In the genomic region with DNA sequence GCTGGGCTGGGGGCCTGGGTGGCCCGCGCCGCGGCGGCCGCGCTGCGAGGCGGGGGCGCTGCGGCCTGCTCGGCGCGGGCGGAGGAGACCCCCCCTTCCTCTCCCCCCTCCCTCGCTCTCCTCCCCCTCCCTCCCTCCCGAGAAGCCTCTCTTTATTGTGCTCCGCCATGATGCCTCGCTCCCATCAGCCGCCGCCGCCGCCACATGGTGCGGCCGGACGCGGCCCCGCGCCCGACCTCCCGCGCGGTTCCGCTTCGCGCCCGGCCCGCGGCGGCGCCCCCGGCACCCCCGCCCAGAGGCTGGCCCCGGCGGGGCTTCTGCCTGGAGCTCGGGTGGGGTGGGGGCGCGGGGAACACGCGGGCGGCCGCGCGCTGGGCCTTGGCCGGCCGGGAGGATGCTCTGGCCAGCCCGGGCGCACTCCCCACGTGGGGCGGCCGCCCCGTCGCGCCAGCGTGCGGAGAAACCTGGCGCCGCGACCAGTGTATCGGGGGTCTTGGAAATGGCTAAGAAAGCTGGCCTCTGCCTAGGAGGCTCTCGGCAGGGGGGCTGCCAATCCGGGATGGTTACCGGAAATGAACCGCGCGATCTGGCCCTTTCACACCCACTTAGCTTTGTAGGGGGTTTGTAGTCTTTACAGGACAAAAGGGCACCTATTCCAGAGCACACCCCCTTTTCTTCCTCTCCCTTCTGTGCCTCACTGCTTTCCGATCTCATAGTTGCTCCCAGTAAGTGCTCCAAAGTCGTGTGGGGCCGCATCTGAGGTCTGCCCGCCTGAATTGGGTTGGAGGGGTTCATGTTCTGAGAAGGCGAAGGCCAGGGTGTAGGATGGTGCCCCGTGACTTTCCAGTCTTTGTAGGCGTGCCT, we compare ENCODE assay signal across 8 cellular contexts. TPM values are rescaled to one million over a fixed set of nuclear protein-coding genes. Genes with fewer than 3 reads are reported as not detected.
DNase-seq lines count a peak whose midpoint lies in the region; ATAC-seq, FAIRE-seq and TF ChIP-seq lines count a peak whose summit lies in the region.

No MANE protein-coding gene starts in this region.

- H3K9me3 ChIP-seq in IMR-90 (ENCODE audit: control insufficient read depth, insufficient read depth, low read length) (no peaks in the 10 kb centered on the region), WERI-Rb-1 (ENCODE audit: severe bottlenecking) (no peaks in the 10 kb centered on the region), HepG2 (ENCODE audit: low read length) (no peaks in the 10 kb centered on the region)

- no peak overlapping the region for H2BK15ac ChIP-seq in IMR-90 (ENCODE audit: low read depth, low read length)

- DNase-seq in GM12864 (ENCODE audit: low read depth): no peak
- DNase-seq in IMR-90: peak; percentile 37
- peak; percentile 56 for DNase-seq in WERI-Rb-1
- DNase-seq in cerebellum (ENCODE audit: low spot score): peak; percentile 79
- no peak for DNase-seq in HepG2 (ENCODE audit: low spot score)
- peak; percentile 52 for DNase-seq in stimulated activated CD4-positive, alpha-beta T cell treated with anti-CD3 and anti-CD28 coated beads, Interleukin-4, amount 100 ng/mL, for 24 hours

- peak overlapping the region; percentile 18 for H4K5ac ChIP-seq in IMR-90 (ENCODE audit: low read depth, low read length)

- no peak overlapping the region for H2BK20ac ChIP-seq in IMR-90 (ENCODE audit: low read depth, low read length)

- intact Hi-C loops in IMR-90 (cut with micrococcal nuclease): loop anchor here (1.0 to 10.0 kb wide), 3 partner anchors 33 to 115 kb away; a partner anchor contains a TSS
- intact Hi-C loops in HepG2 (cut with micrococcal nuclease; ENCODE audit: unreplicated experiment): loop anchor here (5.0 kb wide), 1 partner anchor 53 kb away; no protein-coding TSS in a partner anchor

- POLR2A ChIA-PET in IMR-90 (lab: Charles Lee; ENCODE audit: unreplicated experiment) (interaction anchor here (0.6 kb wide), 1 partner anchor 182 kb away, joined by 19 read pairs; no protein-coding TSS in a partner anchor), HepG2 (lab: Yijun Ruan, JAX) (interaction anchor here (0.8 to 1.3 kb wide), 3 partner anchors 33 to 140 kb away, joined by 4 to 6 read pairs (median 5); a partner anchor contains a TSS)

- H3K23ac ChIP-seq in IMR-90 (ENCODE audit: low read depth, low read length): peak overlapping the region; percentile 88

- peak overlapping the region; percentile 97 for H3K14ac ChIP-seq in IMR-90 (replicated peaks; ENCODE audit: low read depth, low read length)

- peak overlapping the region; percentile 67 for H2AFZ ChIP-seq in IMR-90 (replicated peaks; ENCODE audit: low read length, poor library complexity)
- no peak overlapping the region for H2AFZ ChIP-seq in HepG2 (ENCODE audit: low read length)

- in situ Hi-C loops in IMR-90 (cut with MboI; ENCODE audit: low sequenced_read_pairs) (no loop called here), HepG2 (cut with HindIII; ENCODE audit: extremely low pct_ligation_motif_present, low pct_unique_long_range_greater_than_20kb) (no loop called here)

- H3K56ac ChIP-seq in IMR-90 (ENCODE audit: extremely low read depth, insufficient read depth, low read length): peak overlapping the region; percentile 89

- CTCF ChIA-PET in IMR-90 (lab: Yijun Ruan, JAX) (interaction anchor here (0.8 kb wide), 1 partner anchor 12 kb away, joined by 3 read pairs; a partner anchor contains a TSS), HepG2 (lab: Yijun Ruan, JAX; ENCODE audit: low intra/inter-chr PET ratio, low total read pairs) (no interaction called here)

- TF ChIP-seq RAD21 in IMR-90 (IDR thresholded peaks at IDR 0.05; ENCODE audit: low read length) (no peak), HepG2 (CRISPR knock-in tag; IDR thresholded peaks at IDR 0.05) (no peak)

- no peak for TF ChIP-seq POLR2A in IMR-90 (IDR thresholded peaks at IDR 0.05; ENCODE audit: low read depth, low read length)
- no peak for TF ChIP-seq POLR2A in HepG2 (IDR thresholded peaks at IDR 0.05; ENCODE audit: insufficient read depth in 1 of 2, low read depth in 2 of 2, low read length in 2 of 2)

- dilution Hi-C loops in IMR-90 (cut with HindIII; ENCODE audit: low sequenced_read_pairs, unreplicated experiment): no loop called here

- peak overlapping the region; percentile 97 for H2AK9ac ChIP-seq in IMR-90 (replicated peaks; ENCODE audit: low read depth, low read length, poor library complexity)

- peak overlapping the region; percentile 89 for H3K4ac ChIP-seq in IMR-90 (ENCODE audit: low read depth, low read length)

- H3K79me2 ChIP-seq in HepG2 (ENCODE audit: insufficient read depth, low read length): peaks cover 41% of the 10 kb centered on the region

- H3K27me3 ChIP-seq in IMR-90 (ENCODE audit: control insufficient read depth, insufficient read depth, low read length): no peaks in the 10 kb centered on the region
- H3K27me3 ChIP-seq in WERI-Rb-1 (ENCODE audit: insufficient read depth, low read depth, severe bottlenecking): no peaks in the 10 kb centered on the region
- no peaks in the 10 kb centered on the region for H3K27me3 ChIP-seq in HepG2 (ENCODE audit: control insufficient read depth in 1 of 2, insufficient read depth in 2 of 2, low read length in 2 of 2)

- H3K9me1 ChIP-seq in IMR-90 (ENCODE audit: insufficient read depth, low read length): peaks cover 20% of the 10 kb centered on the region

- no peak overlapping the region for H3K18ac ChIP-seq in IMR-90 (ENCODE audit: low read depth, low read length)

- peak overlapping the region; percentile 27 to 58; a peak in 1 of 4 replicates for H4K8ac ChIP-seq in IMR-90 (ENCODE audit: low read depth in 2 of 2, low read length in 2 of 2)

- WGBS in IMR-90 (ENCODE audit: extremely low coverage in 2 of 2, insufficient read length in 1 of 2), 2 experiments: 0% methylated on average over 15 of the region's 83 CpGs; no CpG with 5 or more reads in 1 of the 2 experiments
- WGBS in HepG2 (ENCODE audit: low lambda C conversion rate): under 1% methylated on average over 19 of the region's 83 CpGs

- H4K91ac ChIP-seq in IMR-90 (ENCODE audit: insufficient read depth, low read depth, low read length): peak overlapping the region; percentile 55; the same call in 1 of the 2 replicates

- H3K79me1 ChIP-seq in IMR-90 (ENCODE audit: low read depth in 1 of 2, low read length in 2 of 2): peaks cover 20 to 54% of the 10 kb centered on the region in 2 experiments

- H4K20me1 ChIP-seq in IMR-90 (ENCODE audit: insufficient read depth, low read length): peaks cover 25% of the 10 kb centered on the region
- H4K20me1 ChIP-seq in HepG2 (ENCODE audit: insufficient read depth, low read length): peaks cover 19% of the 10 kb centered on the region

- BruUV-seq in IMR-90 (replicated peaks; lab: Mats Ljungman, UMichigan): no TSS peak
- no TSS peak for BruUV-seq in HepG2 (replicated peaks; lab: Mats Ljungman, UMichigan)

- peak overlapping the region; percentile 90 for H3K9ac ChIP-seq in IMR-90 (ENCODE audit: low read depth, low read length)
- peak overlapping the region; percentile 83 for H3K9ac ChIP-seq in HepG2 (ENCODE audit: insufficient read depth, low read depth, low read length)

- peak overlapping the region; percentile 94 for H3K4me2 ChIP-seq in IMR-90 (ENCODE audit: low read depth, low read length)
- peak overlapping the region; percentile 74 for H3K4me2 ChIP-seq in HepG2 (ENCODE audit: low read depth, low read length)

- no peak for FAIRE-seq in HepG2 (lab: Jason Lieb, UNC)

- TF ChIP-seq EP300 in HepG2 (IDR thresholded peaks at IDR 0.05; ENCODE audit: low read depth in 2 of 2, low read length in 2 of 2) (no peak), HepG2 (CRISPR knock-in tag; IDR thresholded peaks at IDR 0.05; ENCODE audit: borderline replicate concordance) (no peak)

- H3K4me3 ChIP-seq in GM12864 (ENCODE audit: low read depth, low read length): peak overlapping the region; percentile 99
- H3K4me3 ChIP-seq in IMR-90 (ENCODE audit: insufficient read depth, low read depth, low read length): peak overlapping the region; percentile 99
- peak overlapping the region; percentile 76 for H3K4me3 ChIP-seq in WERI-Rb-1 (ENCODE audit: low read depth, low read length)
- H3K4me3 ChIP-seq in HepG2 (replicated peaks in 1 of 3; ENCODE audit: insufficient read depth in 1 of 3, low read depth in 2 of 3, low read length in 3 of 3): peak overlapping the region; percentile 71 to 81 (median 77)

- H2BK120ac ChIP-seq in IMR-90 (ENCODE audit: low read depth, low read length): peak overlapping the region; percentile 28; the same call in 1 of the 2 replicates

- H3K36me3 ChIP-seq in IMR-90 (ENCODE audit: control insufficient read depth, insufficient read depth, low read length) (peaks cover 17% of the 10 kb centered on the region), WERI-Rb-1 (peaks cover 48% of the 10 kb centered on the region), HepG2 (replicated peaks in 1 of 2; ENCODE audit: control insufficient read depth in 1 of 2, insufficient read depth in 2 of 2, low read length in 2 of 2) (peaks cover 6 to 32% of the 10 kb centered on the region in 2 experiments; a peak in 4 of 5 replicates)

- peak overlapping the region; percentile 59 for H2AK5ac ChIP-seq in IMR-90 (ENCODE audit: low read depth, low read length)

- TF ChIP-seq CTCF in GM12864 (IDR thresholded peaks at IDR 0.05; ENCODE audit: low read depth, low read length, missing control alignments) (no peak), IMR-90 (conservative IDR thresholded peaks at IDR 0.05; ENCODE audit: low read depth, low read length) (no peak), WERI-Rb-1 (IDR thresholded peaks at IDR 0.05; ENCODE audit: low read depth, low read length) (no peak), HepG2 (CRISPR knock-in tag; IDR thresholded peaks at IDR 0.05) (no peak)

- peak overlapping the region; percentile 64 for H2BK5ac ChIP-seq in IMR-90 (ENCODE audit: low read depth, low read length, poor library complexity, severe bottlenecking)

- peak; percentile 21 for ATAC-seq in IMR-90 (ENCODE audit: low read depth)
- ATAC-seq in HepG2: no peak
- ATAC-seq in GM18511 (IDR thresholded peaks at IDR 0.05; ENCODE audit: unreplicated experiment): no peak
- no peak for ATAC-seq in HG02884 (IDR thresholded peaks at IDR 0.05; ENCODE audit: unreplicated experiment)

- H3K4me1 ChIP-seq in IMR-90 (ENCODE audit: control insufficient read depth, insufficient read depth, low read length): peaks cover 10% of the 10 kb centered on the region
- peaks cover 54% of the 10 kb centered on the region for H3K4me1 ChIP-seq in HepG2 (ENCODE audit: insufficient read depth, low read length)

- peak overlapping the region; percentile 82 for H3K27ac ChIP-seq in IMR-90 (ENCODE audit: insufficient read depth, low read length)
- peak overlapping the region; percentile 85 for H3K27ac ChIP-seq in WERI-Rb-1
- H3K27ac ChIP-seq in HepG2 (ENCODE audit: extremely low read length, insufficient read depth, low read length): peak overlapping the region; percentile 61

RNA-seq across cellular contexts. Expression of a gene that starts 1.0 kb away (rescaled TPM):
- total RNA-seq in IMR-90 (2012; rRNA removed) (182 and 587 TPM in 2 replicates), cerebellum (254 TPM), HepG2 (2016; rRNA removed; fragmentation: Illumina TruSeq; extraction: Trizol) (611 and 724 TPM in 2 replicates)
- polyA plus RNA-seq in IMR-90 (2012; rRNA removed) (80.2 and 104 TPM in 2 replicates), HepG2 (2011; rRNA removed) (72.8 and 94.2 TPM in 2 replicates)
- 13.7 and 17.9 TPM in 2 replicates for polyA plus RNA-seq in IMR-90 (2012; cell fraction: cytosol; rRNA removed)
- 21.2 and 52.6 TPM in 2 replicates for polyA plus RNA-seq in IMR-90 (2012; cell fraction: nucleus; rRNA removed; ENCODE audit: low replicate concordance)
- total RNA-seq in HepG2 (2016; cell fraction: cytosol; rRNA removed; fragmentation: Illumina TruSeq; extraction: Trizol; ENCODE audit: low read depth): 134 and 142 TPM in 2 replicates
- 623 and 704 TPM in 2 replicates for total RNA-seq in HepG2 (2016; cell fraction: insoluble cytoplasmic fraction; rRNA removed; fragmentation: Illumina TruSeq; extraction: Trizol)
- total RNA-seq in HepG2 (2016; cell fraction: membrane; rRNA removed; fragmentation: Illumina TruSeq; extraction: Trizol): 360 and 385 TPM in 2 replicates
- total RNA-seq in HepG2 (2016; cell fraction: nucleus; rRNA removed; fragmentation: Illumina TruSeq; extraction: Trizol): 226 and 251 TPM in 2 replicates
- 44.1 and 56.3 TPM in 2 replicates for polyA plus RNA-seq in HepG2 (2011; cell fraction: cytosol; rRNA removed)
- 48.5 and 49.6 TPM in 2 replicates for polyA plus RNA-seq in HepG2 (2011; cell fraction: nucleus; rRNA removed)
- 275 and 331 TPM in 2 replicates for polyA plus RNA-seq in HepG2 (2012)
- polyA plus RNA-seq in HepG2 (2016; cell fraction: cytosol; fragmentation: Illumina TruSeq; extraction: Trizol; ENCODE audit: low read depth): 120 and 147 TPM in 2 replicates
- 668 and 723 TPM in 2 replicates for polyA plus RNA-seq in HepG2 (2016; cell fraction: insoluble cytoplasmic fraction; fragmentation: Illumina TruSeq; extraction: Trizol; ENCODE audit: low read depth)
- 247 and 252 TPM in 2 replicates for polyA plus RNA-seq in HepG2 (2016; cell fraction: membrane; fragmentation: Illumina TruSeq; extraction: Trizol; ENCODE audit: low read depth)
- 360 TPM in 2 replicates for polyA plus RNA-seq in HepG2 (2016; cell fraction: nucleus; fragmentation: Illumina TruSeq; extraction: Trizol; ENCODE audit: insufficient read depth, low read depth)
- polyA minus RNA-seq in HepG2 (2011; rRNA and poly(A)+ RNA removed; ENCODE audit: low replicate concordance): 44.1 and 254 TPM in 2 replicates
- polyA minus RNA-seq in HepG2 (2011; cell fraction: cytosol; rRNA and poly(A)+ RNA removed): 141 and 156 TPM in 2 replicates
- 82.4 and 87.9 TPM in 2 replicates for polyA minus RNA-seq in HepG2 (2011; cell fraction: nucleus; rRNA and poly(A)+ RNA removed)

RNA-seq across cellular contexts. Expression of a gene that starts 12.3 kb away (rescaled TPM):
- total RNA-seq in IMR-90 (2012; rRNA removed): 1.6 and 1.7 TPM in 2 replicates
- polyA plus RNA-seq in IMR-90 (2012; rRNA removed): 3.8 and 5.7 TPM in 2 replicates
- polyA plus RNA-seq in IMR-90 (2012; cell fraction: cytosol; rRNA removed): 3.5 and 3.6 TPM in 2 replicates
- polyA plus RNA-seq in IMR-90 (2012; cell fraction: nucleus; rRNA removed; ENCODE audit: low replicate concordance): 18.8 and 32.4 TPM in 2 replicates
- total RNA-seq in cerebellum: 4.2 TPM
- total RNA-seq in HepG2 (2016; rRNA removed; fragmentation: Illumina TruSeq; extraction: Trizol): 8.3 and 13.2 TPM in 2 replicates
- total RNA-seq in HepG2 (2016; cell fraction: cytosol; rRNA removed; fragmentation: Illumina TruSeq; extraction: Trizol; ENCODE audit: low read depth): 3.5 and 3.9 TPM in 2 replicates
- total RNA-seq in HepG2 (2016; cell fraction: insoluble cytoplasmic fraction; rRNA removed; fragmentation: Illumina TruSeq; extraction: Trizol): 7.5 and 13.4 TPM in 2 replicates
- total RNA-seq in HepG2 (2016; cell fraction: membrane; rRNA removed; fragmentation: Illumina TruSeq; extraction: Trizol): 7.9 and 8.7 TPM in 2 replicates
- total RNA-seq in HepG2 (2016; cell fraction: nucleus; rRNA removed; fragmentation: Illumina TruSeq; extraction: Trizol): 9.4 and 10.2 TPM in 2 replicates
- 9.2 and 10.5 TPM in 2 replicates for polyA plus RNA-seq in HepG2 (2011; rRNA removed)
- polyA plus RNA-seq in HepG2 (2011; cell fraction: cytosol; rRNA removed): 7.2 and 10.2 TPM in 2 replicates
- 27.1 and 49.1 TPM in 2 replicates for polyA plus RNA-seq in HepG2 (2011; cell fraction: nucleus; rRNA removed)
- polyA plus RNA-seq in HepG2 (2012): 5.4 and 6.9 TPM in 2 replicates
- 3.8 and 4.1 TPM in 2 replicates for polyA plus RNA-seq in HepG2 (2016; cell fraction: cytosol; fragmentation: Illumina TruSeq; extraction: Trizol; ENCODE audit: low read depth)
- polyA plus RNA-seq in HepG2 (2016; cell fraction: insoluble cytoplasmic fraction; fragmentation: Illumina TruSeq; extraction: Trizol; ENCODE audit: low read depth): 13.4 and 15.9 TPM in 2 replicates
- 6.4 and 7.7 TPM in 2 replicates for polyA plus RNA-seq in HepG2 (2016; cell fraction: membrane; fragmentation: Illumina TruSeq; extraction: Trizol; ENCODE audit: low read depth)
- polyA plus RNA-seq in HepG2 (2016; cell fraction: nucleus; fragmentation: Illumina TruSeq; extraction: Trizol; ENCODE audit: insufficient read depth, low read depth): 38.0 and 40.4 TPM in 2 replicates
- polyA minus RNA-seq in HepG2 (2011; rRNA and poly(A)+ RNA removed; ENCODE audit: low replicate concordance): 23.6 and 48.2 TPM in 2 replicates
- polyA minus RNA-seq in HepG2 (2011; cell fraction: cytosol; rRNA and poly(A)+ RNA removed): 6.9 and 13.8 TPM in 2 replicates
- 4.0 and 6.2 TPM in 2 replicates for polyA minus RNA-seq in HepG2 (2011; cell fraction: nucleus; rRNA and poly(A)+ RNA removed)

RNA-seq across cellular contexts. Expression of a gene that starts 33.4 kb away (rescaled TPM):
- total RNA-seq in IMR-90 (2012; rRNA removed) (36.1 and 37.1 TPM in 2 replicates), cerebellum (33.4 TPM), HepG2 (2016; rRNA removed; fragmentation: Illumina TruSeq; extraction: Trizol) (31.1 and 40.2 TPM in 2 replicates)
- polyA plus RNA-seq in IMR-90 (2012; rRNA removed) (33.7 and 42.9 TPM in 2 replicates), HepG2 (2011; rRNA removed) (12.5 and 13.7 TPM in 2 replicates)
- polyA plus RNA-seq in IMR-90 (2012; cell fraction: cytosol; rRNA removed): 27.9 and 40.6 TPM in 2 replicates
- polyA plus RNA-seq in IMR-90 (2012; cell fraction: nucleus; rRNA removed; ENCODE audit: low replicate concordance): 24.0 and 102 TPM in 2 replicates
- 35.7 and 35.9 TPM in 2 replicates for total RNA-seq in HepG2 (2016; cell fraction: cytosol; rRNA removed; fragmentation: Illumina TruSeq; extraction: Trizol; ENCODE audit: low read depth)
- 30.0 and 41.4 TPM in 2 replicates for total RNA-seq in HepG2 (2016; cell fraction: insoluble cytoplasmic fraction; rRNA removed; fragmentation: Illumina TruSeq; extraction: Trizol)
- total RNA-seq in HepG2 (2016; cell fraction: membrane; rRNA removed; fragmentation: Illumina TruSeq; extraction: Trizol): 44.4 and 48.2 TPM in 2 replicates
- 29.1 and 30.6 TPM in 2 replicates for total RNA-seq in HepG2 (2016; cell fraction: nucleus; rRNA removed; fragmentation: Illumina TruSeq; extraction: Trizol)
- 8.1 and 18.6 TPM in 2 replicates for polyA plus RNA-seq in HepG2 (2011; cell fraction: cytosol; rRNA removed)
- 38.0 and 51.4 TPM in 2 replicates for polyA plus RNA-seq in HepG2 (2011; cell fraction: nucleus; rRNA removed)
- polyA plus RNA-seq in HepG2 (2012): 3.2 and 5.6 TPM in 2 replicates
- 38.3 and 39.4 TPM in 2 replicates for polyA plus RNA-seq in HepG2 (2016; cell fraction: cytosol; fragmentation: Illumina TruSeq; extraction: Trizol; ENCODE audit: low read depth)
- polyA plus RNA-seq in HepG2 (2016; cell fraction: insoluble cytoplasmic fraction; fragmentation: Illumina TruSeq; extraction: Trizol; ENCODE audit: low read depth): 29.4 and 33.1 TPM in 2 replicates
- polyA plus RNA-seq in HepG2 (2016; cell fraction: membrane; fragmentation: Illumina TruSeq; extraction: Trizol; ENCODE audit: low read depth): 37.6 and 43.8 TPM in 2 replicates
- 49.9 and 51.2 TPM in 2 replicates for polyA plus RNA-seq in HepG2 (2016; cell fraction: nucleus; fragmentation: Illumina TruSeq; extraction: Trizol; ENCODE audit: insufficient read depth, low read depth)
- 21.4 and 223 TPM in 2 replicates for polyA minus RNA-seq in HepG2 (2011; rRNA and poly(A)+ RNA removed; ENCODE audit: low replicate concordance)
- 7.2 and 10.8 TPM in 2 replicates for polyA minus RNA-seq in HepG2 (2011; cell fraction: cytosol; rRNA and poly(A)+ RNA removed)
- polyA minus RNA-seq in HepG2 (2011; cell fraction: nucleus; rRNA and poly(A)+ RNA removed): 9.3 and 12.7 TPM in 2 replicates

RNA-seq across cellular contexts. Expression of a gene that starts 33.9 kb away (rescaled TPM):
- total RNA-seq in IMR-90 (2012; rRNA removed) (13.9 and 16.7 TPM in 2 replicates), cerebellum (1.7 TPM), HepG2 (2016; rRNA removed; fragmentation: Illumina TruSeq; extraction: Trizol) (18.3 and 28.0 TPM in 2 replicates)
- polyA plus RNA-seq in IMR-90 (2012; rRNA removed) (60.7 and 75.1 TPM in 2 replicates), HepG2 (2011; rRNA removed) (25.4 and 29.8 TPM in 2 replicates)
- polyA plus RNA-seq in IMR-90 (2012; cell fraction: cytosol; rRNA removed): 76.2 and 119 TPM in 2 replicates
- polyA plus RNA-seq in IMR-90 (2012; cell fraction: nucleus; rRNA removed; ENCODE audit: low replicate concordance): 11.3 and 58.5 TPM in 2 replicates
- 51.5 and 53.9 TPM in 2 replicates for total RNA-seq in HepG2 (2016; cell fraction: cytosol; rRNA removed; fragmentation: Illumina TruSeq; extraction: Trizol; ENCODE audit: low read depth)
- total RNA-seq in HepG2 (2016; cell fraction: insoluble cytoplasmic fraction; rRNA removed; fragmentation: Illumina TruSeq; extraction: Trizol): 16.7 and 27.4 TPM in 2 replicates
- total RNA-seq in HepG2 (2016; cell fraction: membrane; rRNA removed; fragmentation: Illumina TruSeq; extraction: Trizol): 51.9 and 59.6 TPM in 2 replicates
- 16.4 and 20.2 TPM in 2 replicates for total RNA-seq in HepG2 (2016; cell fraction: nucleus; rRNA removed; fragmentation: Illumina TruSeq; extraction: Trizol)
- polyA plus RNA-seq in HepG2 (2011; cell fraction: cytosol; rRNA removed): 15.9 and 40.6 TPM in 2 replicates
- polyA plus RNA-seq in HepG2 (2011; cell fraction: nucleus; rRNA removed): 29.4 and 31.6 TPM in 2 replicates
- 11.6 and 12.2 TPM in 2 replicates for polyA plus RNA-seq in HepG2 (2012)
- 84.8 and 87.3 TPM in 2 replicates for polyA plus RNA-seq in HepG2 (2016; cell fraction: cytosol; fragmentation: Illumina TruSeq; extraction: Trizol; ENCODE audit: low read depth)
- 22.5 and 29.9 TPM in 2 replicates for polyA plus RNA-seq in HepG2 (2016; cell fraction: insoluble cytoplasmic fraction; fragmentation: Illumina TruSeq; extraction: Trizol; ENCODE audit: low read depth)
- polyA plus RNA-seq in HepG2 (2016; cell fraction: membrane; fragmentation: Illumina TruSeq; extraction: Trizol; ENCODE audit: low read depth): 72.3 and 73.2 TPM in 2 replicates
- 36.7 and 39.0 TPM in 2 replicates for polyA plus RNA-seq in HepG2 (2016; cell fraction: nucleus; fragmentation: Illumina TruSeq; extraction: Trizol; ENCODE audit: insufficient read depth, low read depth)
- 29.6 and 45.3 TPM in 2 replicates for polyA minus RNA-seq in HepG2 (2011; rRNA and poly(A)+ RNA removed; ENCODE audit: low replicate concordance)
- 11.2 and 11.3 TPM in 2 replicates for polyA minus RNA-seq in HepG2 (2011; cell fraction: cytosol; rRNA and poly(A)+ RNA removed)
- 6.6 and 8.6 TPM in 2 replicates for polyA minus RNA-seq in HepG2 (2011; cell fraction: nucleus; rRNA and poly(A)+ RNA removed)

Comparison
In these comparisons a context has a peak if more than half of its experiments do, and no peak if none do; other contexts are left out.
1. DNase-seq: peak in IMR-90 (single experiment), WERI-Rb-1 (single experiment), cerebellum (single experiment) and stimulated activated CD4-positive, alpha-beta T cell treated with anti-CD3 and anti-CD28 coated beads, Interleukin-4, amount 100 ng/mL, for 24 hours (single experiment); none in GM12864 (single experiment) and HepG2 (single experiment).
2. Peak in every context shown above with its lines, with median percentiles within 50 percentile points of each other: H3K4me3 ChIP-seq and H3K27ac ChIP-seq.